1 cellular context compared by ENCODE assay signal in the genomic region with DNA sequence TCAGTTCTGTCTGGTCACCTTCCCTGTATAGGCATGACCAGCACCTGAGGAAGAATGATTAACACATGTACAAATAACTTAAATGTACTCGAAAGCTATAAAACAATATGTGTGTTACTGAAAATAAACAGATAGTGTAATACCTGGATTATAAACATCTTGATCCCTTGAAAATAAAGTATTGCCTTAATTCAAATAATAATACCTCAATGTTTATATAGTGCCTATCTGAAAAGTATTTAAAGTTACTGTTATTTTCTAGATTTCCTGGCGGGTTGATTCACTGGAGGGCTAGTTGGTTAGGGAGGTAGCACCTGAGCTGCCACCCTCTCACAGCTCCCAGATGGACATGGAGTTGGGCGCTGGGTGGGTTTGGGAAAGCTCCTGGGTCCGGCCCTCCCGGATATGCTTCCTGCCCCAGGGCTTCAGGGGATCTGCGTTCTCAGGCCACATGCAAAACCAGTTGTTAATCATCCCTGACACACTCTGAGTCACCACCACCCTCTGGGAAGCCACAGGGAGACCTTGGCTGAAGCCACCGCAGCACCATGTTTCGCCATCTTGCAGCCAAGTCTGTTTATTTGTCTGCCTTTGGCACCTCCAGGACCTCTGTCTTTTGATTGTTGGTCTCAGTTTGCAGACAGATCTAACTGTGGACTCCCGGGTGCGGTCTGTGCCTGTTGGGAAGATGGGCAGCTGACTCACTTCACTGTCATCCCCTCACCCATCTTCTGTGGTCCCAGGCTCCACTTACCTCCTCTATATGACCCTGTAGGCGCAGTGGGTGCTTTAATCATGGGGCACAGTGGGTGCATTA.
TF ChIP-seq lines count a peak whose summit lies in the region.

No MANE protein-coding gene starts in this region.

TF ChIP-seq in K562, 482 proteins besides CTCF, POLR2A, EP300 and RAD21 (continued from another document and continues in another):
- TF ChIP-seq, protein P1, sequence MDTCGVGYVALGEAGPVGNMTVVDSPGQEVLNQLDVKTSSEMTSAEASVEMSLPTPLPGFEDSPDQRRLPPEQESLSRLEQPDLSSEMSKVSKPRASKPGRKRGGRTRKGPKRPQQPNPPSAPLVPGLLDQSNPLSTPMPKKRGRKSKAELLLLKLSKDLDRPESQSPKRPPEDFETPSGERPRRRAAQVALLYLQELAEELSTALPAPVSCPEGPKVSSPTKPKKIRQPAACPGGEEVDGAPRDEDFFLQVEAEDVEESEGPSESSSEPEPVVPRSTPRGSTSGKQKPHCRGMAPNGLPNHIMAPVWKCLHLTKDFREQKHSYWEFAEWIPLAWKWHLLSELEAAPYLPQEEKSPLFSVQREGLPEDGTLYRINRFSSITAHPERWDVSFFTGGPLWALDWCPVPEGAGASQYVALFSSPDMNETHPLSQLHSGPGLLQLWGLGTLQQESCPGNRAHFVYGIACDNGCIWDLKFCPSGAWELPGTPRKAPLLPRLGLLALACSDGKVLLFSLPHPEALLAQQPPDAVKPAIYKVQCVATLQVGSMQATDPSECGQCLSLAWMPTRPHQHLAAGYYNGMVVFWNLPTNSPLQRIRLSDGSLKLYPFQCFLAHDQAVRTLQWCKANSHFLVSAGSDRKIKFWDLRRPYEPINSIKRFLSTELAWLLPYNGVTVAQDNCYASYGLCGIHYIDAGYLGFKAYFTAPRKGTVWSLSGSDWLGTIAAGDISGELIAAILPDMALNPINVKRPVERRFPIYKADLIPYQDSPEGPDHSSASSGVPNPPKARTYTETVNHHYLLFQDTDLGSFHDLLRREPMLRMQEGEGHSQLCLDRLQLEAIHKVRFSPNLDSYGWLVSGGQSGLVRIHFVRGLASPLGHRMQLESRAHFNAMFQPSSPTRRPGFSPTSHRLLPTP (IDR thresholded peaks at IDR 0.05; ENCODE audit: borderline replicate concordance, extremely low read depth, insufficient read length), result no peak
- TF ChIP-seq TAF9B (IDR thresholded peaks at IDR 0.05; ENCODE audit: partially characterized antibody) (no peak), NFATC3 (IDR thresholded peaks at IDR 0.05) (no peak), SRF (CRISPR knock-in tag; IDR thresholded peaks at IDR 0.05) (peak in 1 of 2 experiments; percentile 46; a peak in 1 of 4 replicates), ZNF589 (CRISPR knock-in tag; IDR thresholded peaks at IDR 0.05; ENCODE audit: low read depth) (peak; percentile 87; the same call in 1 of the 2 replicates), CAMTA2 (CRISPR knock-in tag; conservative IDR thresholded peaks at IDR 0.05) (no peak), SMAD4 (CRISPR knock-in tag; conservative IDR thresholded peaks at IDR 0.05) (peak; percentile 90), RCOR1 (IDR thresholded peaks at IDR 0.05; ENCODE audit: borderline replicate concordance in 1 of 2, low read depth in 2 of 2, low read length in 2 of 2) (peak in 1 of 2 experiments; percentile 51; a peak in 1 of 4 replicates), HDAC1 (IDR thresholded peaks at IDR 0.05) (0 out of 4 replicates have a peak, but pooled peaks of 1 of the 2 experiments have one; percentile 26), MTF1 (CRISPR knock-in tag; IDR thresholded peaks at IDR 0.05; ENCODE audit: borderline replicate concordance) (no peak), NR2C1 (IDR thresholded peaks at IDR 0.05) (no peak; the same call in 1 of the 2 replicates), NR2C1 (tag; IDR thresholded peaks at IDR 0.05) (peak; percentile 77), ZNF165 (CRISPR knock-in tag; IDR thresholded peaks at IDR 0.05; ENCODE audit: borderline replicate concordance) (peak; percentile 44; the same call in 1 of the 2 replicates), ZNF830 (CRISPR knock-in tag; IDR thresholded peaks at IDR 0.05) (0 out of 2 replicates have a peak, but pooled peaks have one; percentile 19), FOXA1 (IDR thresholded peaks at IDR 0.05; ENCODE audit: borderline replicate concordance) (no peak), MBD2 (IDR thresholded peaks at IDR 0.05; ENCODE audit: borderline replicate concordance, low read depth) (peak; percentile 52; the same call in 1 of the 2 replicates), FOXJ3 (CRISPR knock-in tag; IDR thresholded peaks at IDR 0.05) (no peak), MTA1 (IDR thresholded peaks at IDR 0.05; ENCODE audit: borderline replicate concordance) (no peak), HDGF (IDR thresholded peaks at IDR 0.05) (no peak), POLR2G (IDR thresholded peaks at IDR 0.05; ENCODE audit: low read depth, low read length) (peak; percentile 72), NR4A1 (CRISPR knock-in tag; IDR thresholded peaks at IDR 0.05) (0 out of 2 replicates have a peak, but pooled peaks have one; percentile 10), NR4A1 (tag; IDR thresholded peaks at IDR 0.05) (peak; percentile 76), SIRT6 (IDR thresholded peaks at IDR 0.05; ENCODE audit: low read depth, low read length) (no peak), HDAC3 (IDR thresholded peaks at IDR 0.05; ENCODE audit: borderline replicate concordance, partially characterized antibody) (peak; percentile 31), MCM7 (IDR thresholded peaks at IDR 0.05) (no peak), CXXC5 (CRISPR knock-in tag; IDR thresholded peaks at IDR 0.05) (peak; percentile 70), RAD51 (IDR thresholded peaks at IDR 0.05; ENCODE audit: borderline replicate concordance, low read depth) (no peak), SMAD1 (IDR thresholded peaks at IDR 0.05; ENCODE audit: low read depth, low read length, partially characterized antibody) (peak; percentile 60), MYBL2 (IDR thresholded peaks at IDR 0.05; ENCODE audit: low read depth) (no peak), MYBL2 (CRISPR knock-in tag; IDR thresholded peaks at IDR 0.05; ENCODE audit: borderline replicate concordance) (no peak), CC2D1A (IDR thresholded peaks at IDR 0.05) (0 out of 2 replicates have a peak, but pooled peaks have one; percentile 31), ETV1 (tag; conservative IDR thresholded peaks at IDR 0.05; ENCODE audit: low read depth) (peak; percentile 78), PHF21A (IDR thresholded peaks at IDR 0.05; ENCODE audit: borderline replicate concordance, low read depth) (no peak), FOS (IDR thresholded peaks at IDR 0.05; ENCODE audit: extremely low read depth, insufficient read length) (peak; percentile 74), ZFPM2 (CRISPR knock-in tag; IDR thresholded peaks at IDR 0.05) (no peak), NCOA2 (IDR thresholded peaks at IDR 0.05; ENCODE audit: partially characterized antibody in 2 of 2) (no peak), C11orf30 (IDR thresholded peaks at IDR 0.05; ENCODE audit: low read depth) (peak; percentile 18; the same call in 1 of the 2 replicates), TEAD2 (tag; IDR thresholded peaks at IDR 0.05) (peak; percentile 63; the same call in 1 of the 2 replicates), PCBP2 (IDR thresholded peaks at IDR 0.05; ENCODE audit: low read depth, low read length, poor library complexity, severe bottlenecking) (no peak), ZNF75A (CRISPR knock-in tag; IDR thresholded peaks at IDR 0.05) (no peak), ZNF583 (CRISPR knock-in tag; IDR thresholded peaks at IDR 0.05) (peak; percentile 80), MEIS2 (IDR thresholded peaks at IDR 0.05; ENCODE audit: partially characterized antibody) (peak; percentile 100), ZNF24 (IDR thresholded peaks at IDR 0.05) (no peak), NCOR1 (IDR thresholded peaks at IDR 0.05) (peak; percentile 35; the same call in 1 of the 2 replicates)
- TF ChIP-seq, protein P2, sequence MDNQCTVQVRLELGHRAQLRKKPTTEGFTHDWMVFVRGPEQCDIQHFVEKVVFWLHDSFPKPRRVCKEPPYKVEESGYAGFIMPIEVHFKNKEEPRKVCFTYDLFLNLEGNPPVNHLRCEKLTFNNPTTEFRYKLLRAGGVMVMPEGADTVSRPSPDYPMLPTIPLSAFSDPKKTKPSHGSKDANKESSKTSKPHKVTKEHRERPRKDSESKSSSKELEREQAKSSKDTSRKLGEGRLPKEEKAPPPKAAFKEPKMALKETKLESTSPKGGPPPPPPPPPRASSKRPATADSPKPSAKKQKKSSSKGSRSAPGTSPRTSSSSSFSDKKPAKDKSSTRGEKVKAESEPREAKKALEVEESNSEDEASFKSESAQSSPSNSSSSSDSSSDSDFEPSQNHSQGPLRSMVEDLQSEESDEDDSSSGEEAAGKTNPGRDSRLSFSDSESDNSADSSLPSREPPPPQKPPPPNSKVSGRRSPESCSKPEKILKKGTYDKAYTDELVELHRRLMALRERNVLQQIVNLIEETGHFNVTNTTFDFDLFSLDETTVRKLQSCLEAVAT (IDR thresholded peaks at IDR 0.05), result peak in 1 of 2 experiments; percentile 57; a peak in 1 of 4 replicates
- TF ChIP-seq, protein P3, sequence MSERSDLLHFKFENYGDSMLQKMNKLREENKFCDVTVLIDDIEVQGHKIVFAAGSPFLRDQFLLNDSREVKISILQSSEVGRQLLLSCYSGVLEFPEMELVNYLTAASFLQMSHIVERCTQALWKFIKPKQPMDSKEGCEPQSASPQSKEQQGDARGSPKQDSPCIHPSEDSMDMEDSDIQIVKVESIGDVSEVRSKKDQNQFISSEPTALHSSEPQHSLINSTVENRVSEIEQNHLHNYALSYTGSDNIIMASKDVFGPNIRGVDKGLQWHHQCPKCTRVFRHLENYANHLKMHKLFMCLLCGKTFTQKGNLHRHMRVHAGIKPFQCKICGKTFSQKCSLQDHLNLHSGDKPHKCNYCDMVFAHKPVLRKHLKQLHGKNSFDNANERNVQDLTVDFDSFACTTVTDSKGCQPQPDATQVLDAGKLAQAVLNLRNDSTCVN (CRISPR knock-in tag; IDR thresholded peaks at IDR 0.05), result 0 out of 2 replicates have a peak, but pooled peaks have one; percentile 37
- TF ChIP-seq, protein P4, sequence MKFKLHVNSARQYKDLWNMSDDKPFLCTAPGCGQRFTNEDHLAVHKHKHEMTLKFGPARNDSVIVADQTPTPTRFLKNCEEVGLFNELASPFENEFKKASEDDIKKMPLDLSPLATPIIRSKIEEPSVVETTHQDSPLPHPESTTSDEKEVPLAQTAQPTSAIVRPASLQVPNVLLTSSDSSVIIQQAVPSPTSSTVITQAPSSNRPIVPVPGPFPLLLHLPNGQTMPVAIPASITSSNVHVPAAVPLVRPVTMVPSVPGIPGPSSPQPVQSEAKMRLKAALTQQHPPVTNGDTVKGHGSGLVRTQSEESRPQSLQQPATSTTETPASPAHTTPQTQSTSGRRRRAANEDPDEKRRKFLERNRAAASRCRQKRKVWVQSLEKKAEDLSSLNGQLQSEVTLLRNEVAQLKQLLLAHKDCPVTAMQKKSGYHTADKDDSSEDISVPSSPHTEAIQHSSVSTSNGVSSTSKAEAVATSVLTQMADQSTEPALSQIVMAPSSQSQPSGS (CRISPR knock-in tag; IDR thresholded peaks at IDR 0.05), result no peak
- TF ChIP-seq, protein P5, sequence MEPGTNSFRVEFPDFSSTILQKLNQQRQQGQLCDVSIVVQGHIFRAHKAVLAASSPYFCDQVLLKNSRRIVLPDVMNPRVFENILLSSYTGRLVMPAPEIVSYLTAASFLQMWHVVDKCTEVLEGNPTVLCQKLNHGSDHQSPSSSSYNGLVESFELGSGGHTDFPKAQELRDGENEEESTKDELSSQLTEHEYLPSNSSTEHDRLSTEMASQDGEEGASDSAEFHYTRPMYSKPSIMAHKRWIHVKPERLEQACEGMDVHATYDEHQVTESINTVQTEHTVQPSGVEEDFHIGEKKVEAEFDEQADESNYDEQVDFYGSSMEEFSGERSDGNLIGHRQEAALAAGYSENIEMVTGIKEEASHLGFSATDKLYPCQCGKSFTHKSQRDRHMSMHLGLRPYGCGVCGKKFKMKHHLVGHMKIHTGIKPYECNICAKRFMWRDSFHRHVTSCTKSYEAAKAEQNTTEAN (CRISPR knock-in tag; IDR thresholded peaks at IDR 0.05), result no peak
- TF ChIP-seq, protein P6, sequence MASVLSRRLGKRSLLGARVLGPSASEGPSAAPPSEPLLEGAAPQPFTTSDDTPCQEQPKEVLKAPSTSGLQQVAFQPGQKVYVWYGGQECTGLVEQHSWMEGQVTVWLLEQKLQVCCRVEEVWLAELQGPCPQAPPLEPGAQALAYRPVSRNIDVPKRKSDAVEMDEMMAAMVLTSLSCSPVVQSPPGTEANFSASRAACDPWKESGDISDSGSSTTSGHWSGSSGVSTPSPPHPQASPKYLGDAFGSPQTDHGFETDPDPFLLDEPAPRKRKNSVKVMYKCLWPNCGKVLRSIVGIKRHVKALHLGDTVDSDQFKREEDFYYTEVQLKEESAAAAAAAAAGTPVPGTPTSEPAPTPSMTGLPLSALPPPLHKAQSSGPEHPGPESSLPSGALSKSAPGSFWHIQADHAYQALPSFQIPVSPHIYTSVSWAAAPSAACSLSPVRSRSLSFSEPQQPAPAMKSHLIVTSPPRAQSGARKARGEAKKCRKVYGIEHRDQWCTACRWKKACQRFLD (CRISPR knock-in tag; IDR thresholded peaks at IDR 0.05), result peak; percentile 93
- TF ChIP-seq, protein P7, sequence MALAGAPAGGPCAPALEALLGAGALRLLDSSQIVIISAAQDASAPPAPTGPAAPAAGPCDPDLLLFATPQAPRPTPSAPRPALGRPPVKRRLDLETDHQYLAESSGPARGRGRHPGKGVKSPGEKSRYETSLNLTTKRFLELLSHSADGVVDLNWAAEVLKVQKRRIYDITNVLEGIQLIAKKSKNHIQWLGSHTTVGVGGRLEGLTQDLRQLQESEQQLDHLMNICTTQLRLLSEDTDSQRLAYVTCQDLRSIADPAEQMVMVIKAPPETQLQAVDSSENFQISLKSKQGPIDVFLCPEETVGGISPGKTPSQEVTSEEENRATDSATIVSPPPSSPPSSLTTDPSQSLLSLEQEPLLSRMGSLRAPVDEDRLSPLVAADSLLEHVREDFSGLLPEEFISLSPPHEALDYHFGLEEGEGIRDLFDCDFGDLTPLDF (CRISPR knock-in tag; IDR thresholded peaks at IDR 0.05), result peak; percentile 37; the same call in 1 of the 2 replicates
- TF ChIP-seq, protein P8, sequence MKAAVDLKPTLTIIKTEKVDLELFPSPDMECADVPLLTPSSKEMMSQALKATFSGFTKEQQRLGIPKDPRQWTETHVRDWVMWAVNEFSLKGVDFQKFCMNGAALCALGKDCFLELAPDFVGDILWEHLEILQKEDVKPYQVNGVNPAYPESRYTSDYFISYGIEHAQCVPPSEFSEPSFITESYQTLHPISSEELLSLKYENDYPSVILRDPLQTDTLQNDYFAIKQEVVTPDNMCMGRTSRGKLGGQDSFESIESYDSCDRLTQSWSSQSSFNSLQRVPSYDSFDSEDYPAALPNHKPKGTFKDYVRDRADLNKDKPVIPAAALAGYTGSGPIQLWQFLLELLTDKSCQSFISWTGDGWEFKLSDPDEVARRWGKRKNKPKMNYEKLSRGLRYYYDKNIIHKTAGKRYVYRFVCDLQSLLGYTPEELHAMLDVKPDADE (conservative IDR thresholded peaks at IDR 0.05; ENCODE audit: control insufficient read depth, low read depth, low read length), result peak; percentile 87
- TF ChIP-seq, protein P9, sequence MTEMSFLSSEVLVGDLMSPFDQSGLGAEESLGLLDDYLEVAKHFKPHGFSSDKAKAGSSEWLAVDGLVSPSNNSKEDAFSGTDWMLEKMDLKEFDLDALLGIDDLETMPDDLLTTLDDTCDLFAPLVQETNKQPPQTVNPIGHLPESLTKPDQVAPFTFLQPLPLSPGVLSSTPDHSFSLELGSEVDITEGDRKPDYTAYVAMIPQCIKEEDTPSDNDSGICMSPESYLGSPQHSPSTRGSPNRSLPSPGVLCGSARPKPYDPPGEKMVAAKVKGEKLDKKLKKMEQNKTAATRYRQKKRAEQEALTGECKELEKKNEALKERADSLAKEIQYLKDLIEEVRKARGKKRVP (CRISPR knock-in tag; IDR thresholded peaks at IDR 0.05), result peak; percentile 64; the same call in 1 of the 2 replicates
